8 cellular contexts compared by ENCODE assay signal in genomic region chr5:59660737-59661136, GRCh38.
DNase-seq lines count a peak whose midpoint lies in the region; ATAC-seq and TF ChIP-seq lines count a peak whose summit lies in the region.

No MANE protein-coding gene starts in this region.

- H3K56ac ChIP-seq in IMR-90 (ENCODE audit: extremely low read depth, insufficient read depth, low read length): no peak overlapping the region

- dilution Hi-C loops in IMR-90 (cut with HindIII; ENCODE audit: low sequenced_read_pairs, unreplicated experiment): no loop called here

- no TSS peak for BruUV-seq in IMR-90 (replicated peaks; lab: Mats Ljungman, UMichigan)

- H3K27me3 Mint-ChIP-seq in activated T-cell treated with anti-CD3 and anti-CD28 coated beads, Interleukin-2, amount 50 U/mL, for 72 hours (ENCODE audit: low read depth): no peaks in the 10 kb centered on the region

- H3K36me3 ChIP-seq in IMR-90 (ENCODE audit: control insufficient read depth, insufficient read depth, low read length) (no peaks in the 10 kb centered on the region), suprapubic skin (no peaks in the 10 kb centered on the region)

- H4K5ac ChIP-seq in IMR-90 (ENCODE audit: low read depth, low read length): no peak overlapping the region

- TF ChIP-seq CTCF in IMR-90 (conservative IDR thresholded peaks at IDR 0.05; ENCODE audit: low read depth, low read length) (0 out of 2 replicates have a peak, but pooled peaks have one; percentile 27), cardiac fibroblast (IDR thresholded peaks at IDR 0.05; ENCODE audit: low read depth, low read length) (peak; percentile 40), retinal pigment epithelial cell (conservative IDR thresholded peaks at IDR 0.05; ENCODE audit: low read depth, low read length) (peak; percentile 66), suprapubic skin (IDR thresholded peaks at IDR 0.05) (no peak)

- H3K23ac ChIP-seq in IMR-90 (ENCODE audit: low read depth, low read length): no peak overlapping the region

- no peak for TF ChIP-seq EP300 in suprapubic skin (IDR thresholded peaks at IDR 0.05)

- no peak overlapping the region for H3K4ac ChIP-seq in IMR-90 (ENCODE audit: low read depth, low read length)

- H4K20me1 ChIP-seq in IMR-90 (ENCODE audit: insufficient read depth, low read length): no peaks in the 10 kb centered on the region

- DNase-seq in NCI-H1092 treated with DMSO at 0.1 percent for 48 hours (lab: John Stamatoyannopoulos, UW) (peak; percentile 40), NCI-H1092 (lab: John Stamatoyannopoulos, UW) (no peak), IMR-90 (peak; percentile 2), cardiac fibroblast (ENCODE audit: low read depth in 2 of 2) (peak; percentile 53 to 59), retinal pigment epithelial cell (ENCODE audit: low read depth) (no peak), suprapubic skin (ENCODE audit: low spot score in 2 of 2) (no peak)
- DNase-seq in activated T-cell treated with anti-CD3 and anti-CD28 coated beads, Interleukin-2, amount 50 U/mL, for 72 hours: no peak

- no CpG with 5 or more reads among the region's 1 CpG for WGBS in IMR-90 (ENCODE audit: extremely low coverage in 2 of 2, insufficient read length in 1 of 2), 2 experiments
- 25% methylated on average over 1 of the region's 1 CpG for WGBS in suprapubic skin

- H3K4me3 ChIP-seq in IMR-90 (ENCODE audit: insufficient read depth, low read depth, low read length): no peak overlapping the region
- no peak overlapping the region for H3K4me3 ChIP-seq in cardiac fibroblast (replicated peaks in 1 of 2; ENCODE audit: low read depth in 2 of 2, low read length in 2 of 2)
- no peak overlapping the region for H3K4me3 ChIP-seq in retinal pigment epithelial cell (ENCODE audit: low read length)
- no peak overlapping the region for H3K4me3 ChIP-seq in suprapubic skin

- H3K4me1 ChIP-seq in IMR-90 (ENCODE audit: control insufficient read depth, insufficient read depth, low read length) (no peaks in the 10 kb centered on the region), suprapubic skin (peaks cover 8% of the 10 kb centered on the region)

- H3K27ac ChIP-seq in IMR-90 (ENCODE audit: insufficient read depth, low read length) (no peak overlapping the region), suprapubic skin (no peak overlapping the region)

- ATAC-seq in IMR-90 (ENCODE audit: low read depth) (0 out of 2 replicates have a peak, but pooled peaks have one; percentile 42), HG03565 (IDR thresholded peaks at IDR 0.05; ENCODE audit: unreplicated experiment) (no peak)
- ATAC-seq in activated T-cell treated with anti-CD3 and anti-CD28 coated beads, Interleukin-2, amount 50 U/mL, for 72 hours (replicated peaks in 1 of 2): no peak

- in situ Hi-C loops in IMR-90 (cut with MboI; ENCODE audit: low sequenced_read_pairs): loop anchor here (25.0 kb wide), 1 partner anchor 148 kb away; no protein-coding TSS in a partner anchor

- H2BK120ac ChIP-seq in IMR-90 (ENCODE audit: low read depth, low read length): no peak overlapping the region

- H3K36me3 Mint-ChIP-seq in activated T-cell treated with anti-CD3 and anti-CD28 coated beads, Interleukin-2, amount 50 U/mL, for 72 hours (ENCODE audit: insufficient read depth in 2 of 2): no peaks in the 10 kb centered on the region

- H3K9ac ChIP-seq in IMR-90 (ENCODE audit: low read depth, low read length): no peak overlapping the region

- H3K14ac ChIP-seq in IMR-90 (replicated peaks; ENCODE audit: low read depth, low read length): no peak overlapping the region

- TF ChIP-seq RAD21 in IMR-90 (IDR thresholded peaks at IDR 0.05; ENCODE audit: low read length): peak; percentile 33; the same call in 1 of the 2 replicates

- no peak overlapping the region for H2AK9ac ChIP-seq in IMR-90 (replicated peaks; ENCODE audit: low read depth, low read length, poor library complexity)

- no peak overlapping the region for H3K4me2 ChIP-seq in IMR-90 (ENCODE audit: low read depth, low read length)

- H3K9me1 ChIP-seq in IMR-90 (ENCODE audit: insufficient read depth, low read length): no peaks in the 10 kb centered on the region; the same call in 1 of the 2 replicates

- H3K9me3 ChIP-seq in IMR-90 (ENCODE audit: control insufficient read depth, insufficient read depth, low read length): no peaks in the 10 kb centered on the region
- H3K9me3 ChIP-seq in suprapubic skin: no peaks in the 10 kb centered on the region

- H2BK15ac ChIP-seq in IMR-90 (ENCODE audit: low read depth, low read length): no peak overlapping the region

- H3K9me3 Mint-ChIP-seq in activated T-cell treated with anti-CD3 and anti-CD28 coated beads, Interleukin-2, amount 50 U/mL, for 72 hours: no peaks in the 10 kb centered on the region

- no peaks in the 10 kb centered on the region for H3K27me3 ChIP-seq in IMR-90 (ENCODE audit: control insufficient read depth, insufficient read depth, low read length)
- no peaks in the 10 kb centered on the region for H3K27me3 ChIP-seq in suprapubic skin

- no peak overlapping the region for H4K8ac ChIP-seq in IMR-90 (ENCODE audit: low read depth in 2 of 2, low read length in 2 of 2)

- H2AK5ac ChIP-seq in IMR-90 (ENCODE audit: low read depth, low read length): no peak overlapping the region

- H4K91ac ChIP-seq in IMR-90 (ENCODE audit: insufficient read depth, low read depth, low read length): no peak overlapping the region

- CTCF ChIA-PET in IMR-90 (lab: Yijun Ruan, JAX): interaction anchor here (2.1 kb wide), 1 partner anchor 13 kb away, joined by 7 read pairs; no protein-coding TSS in a partner anchor

- H3K18ac ChIP-seq in IMR-90 (ENCODE audit: low read depth, low read length): no peak overlapping the region

- H3K4me1 Mint-ChIP-seq in activated T-cell treated with anti-CD3 and anti-CD28 coated beads, Interleukin-2, amount 50 U/mL, for 72 hours (ENCODE audit: low read depth): no peaks in the 10 kb centered on the region

- no peaks in the 10 kb centered on the region for H3K79me1 ChIP-seq in IMR-90 (ENCODE audit: low read depth in 1 of 2, low read length in 2 of 2)

- intact Hi-C loops in IMR-90 (cut with micrococcal nuclease): no loop called here

- H3K4me3 Mint-ChIP-seq in activated T-cell treated with anti-CD3 and anti-CD28 coated beads, Interleukin-2, amount 50 U/mL, for 72 hours: no peak overlapping the region

- POLR2A ChIA-PET in IMR-90 (lab: Charles Lee; ENCODE audit: unreplicated experiment): no interaction called here

- TF ChIP-seq POLR2A in IMR-90 (IDR thresholded peaks at IDR 0.05; ENCODE audit: low read depth, low read length) (no peak), suprapubic skin (IDR thresholded peaks at IDR 0.05) (no peak)

- no peak overlapping the region for H2BK20ac ChIP-seq in IMR-90 (ENCODE audit: low read depth, low read length)

- H2AFZ ChIP-seq in IMR-90 (replicated peaks; ENCODE audit: low read length, poor library complexity): no peak overlapping the region

- H3K27ac Mint-ChIP-seq in activated T-cell treated with anti-CD3 and anti-CD28 coated beads, Interleukin-2, amount 50 U/mL, for 72 hours: no peak overlapping the region

- H2BK5ac ChIP-seq in IMR-90 (ENCODE audit: low read depth, low read length, poor library complexity, severe bottlenecking): no peak overlapping the region

TF ChIP-seq in IMR-90, 13 proteins besides CTCF, POLR2A, EP300 and RAD21:
- TF ChIP-seq BHLHE40 (IDR thresholded peaks at IDR 0.05; ENCODE audit: low read depth, low read length) (no peak), RFX5 (IDR thresholded peaks at IDR 0.05; ENCODE audit: low read depth, low read length) (no peak), CHD1 (IDR thresholded peaks at IDR 0.05; ENCODE audit: low read depth, low read length) (no peak), FOS (IDR thresholded peaks at IDR 0.05; ENCODE audit: low read depth, low read length) (no peak)
TF ChIP-seq in IMR-90: peak in this region for 0.

Comparison
In these comparisons a context has a peak if more than half of its experiments do, and no peak if none do; other contexts are left out.
1. DNase-seq: peak in NCI-H1092 treated with DMSO at 0.1 percent for 48 hours (single experiment), IMR-90 (single experiment) and cardiac fibroblast (2 of 2); none in NCI-H1092 (single experiment), retinal pigment epithelial cell (single experiment), suprapubic skin (0 of 2) and activated T-cell treated with anti-CD3 and anti-CD28 coated beads, Interleukin-2, amount 50 U/mL, for 72 hours (0 of 2).
2. CTCF ChIP-seq: peak in IMR-90 (single experiment), cardiac fibroblast (single experiment) and retinal pigment epithelial cell (single experiment); none in suprapubic skin (0 of 2).